15 cellular contexts compared by ENCODE assay signal in genomic region chrX:150044556-150044955, GRCh38.
A peak's percentile ranks its signal among the peaks of the same experiment; 100 is the strongest.
DNase-seq lines count a peak whose midpoint lies in the region; ATAC-seq and TF ChIP-seq lines count a peak whose summit lies in the region.
"Had no signal": no experiment of that assay in that cellular context is flagged by ENCODE, and none has a peak within 500 bp of the region (broad histone marks: within the 10 kb centered on the region; RNA-seq: fewer than 3 reads in every experiment).

No MANE protein-coding gene starts in this region.

- peak overlapping the region; percentile 52; the same call in 1 of the 2 replicates for H2BK120ac ChIP-seq in IMR-90 (ENCODE audit: low read depth, low read length)

- TF ChIP-seq CTCF in IMR-90 (conservative IDR thresholded peaks at IDR 0.05; ENCODE audit: low read depth, low read length) (no peak), fibroblast of villous mesenchyme (IDR thresholded peaks at IDR 0.05; ENCODE audit: insufficient read depth, low read depth, low read length) (no peak)

- H3K4me1 Mint-ChIP-seq in T-helper 2 cell treated with Interferon-gamma antibody and Interleukin-4, amounts not matched to agents 5 μg/mL and 100 μg/mL, for 36 hours (ENCODE audit: low read depth) = no peaks in the 10 kb centered on the region

- H3K56ac ChIP-seq in IMR-90 (ENCODE audit: extremely low read depth, insufficient read depth, low read length) = no peak overlapping the region

- H2BK20ac ChIP-seq in IMR-90 (ENCODE audit: low read depth, low read length) = peak overlapping the region; percentile 13; the same call in 1 of the 2 replicates

- H3K27me3 Mint-ChIP-seq in T-helper 2 cell treated with Interferon-gamma antibody and Interleukin-4, amounts not matched to agents 5 μg/mL and 100 μg/mL, for 36 hours (ENCODE audit: low read depth) = peaks cover 12% of the 10 kb centered on the region

- H4K91ac ChIP-seq in IMR-90 (ENCODE audit: insufficient read depth, low read depth, low read length) = no peak overlapping the region

- dilution Hi-C loops in IMR-90 (cut with HindIII; ENCODE audit: low sequenced_read_pairs, unreplicated experiment) = no loop called here

- H2AFZ ChIP-seq in IMR-90 (replicated peaks; ENCODE audit: low read length, poor library complexity) = peak overlapping the region; percentile 39

- H3K4ac ChIP-seq in IMR-90 (ENCODE audit: low read depth, low read length) = peak overlapping the region; percentile 2; the same call in 1 of the 2 replicates

- 0 out of 3 replicates have a peak overlapping the region, but pooled peaks have one; percentile 41 for H2BK15ac ChIP-seq in IMR-90 (ENCODE audit: low read depth, low read length)

- no peak for TF ChIP-seq POLR2A in IMR-90 (IDR thresholded peaks at IDR 0.05; ENCODE audit: low read depth, low read length)

- DNase-seq in IMR-90 (no peak), amniotic epithelial cell (ENCODE audit: low read depth) (peak; percentile 36), fibroblast of villous mesenchyme (ENCODE audit: low read depth) (peak; percentile 25), NCI-H82 treated with DMSO at 0.1 percent for 48 hours (lab: John Stamatoyannopoulos, UW; ENCODE audit: unreplicated experiment) (no peak), COR-L47 (lab: John Stamatoyannopoulos, UW) (no peak)
- DNase-seq in T-helper 2 cell treated with Interferon-gamma antibody and Interleukin-4, amounts not matched to agents 5 μg/mL and 100 μg/mL, for 36 hours (ENCODE audit: low spot score) = no peak
- DNase-seq: C1 segment of cervical spinal cord, H7, KBM-7, MM.1S, NCI-H1105 treated with DMSO at 0.1 percent for 48 hours, NCI-H187 treated with DMSO at 0.1 percent for 48 hours, NCI-H510A, RPMI8226 had no signal

- CTCF ChIA-PET in IMR-90 (lab: Yijun Ruan, JAX) = no interaction called here

- H3K23ac ChIP-seq in IMR-90 (ENCODE audit: low read depth, low read length) = no peak overlapping the region

- no peaks in the 10 kb centered on the region for H3K9me3 Mint-ChIP-seq in T-helper 2 cell treated with Interferon-gamma antibody and Interleukin-4, amounts not matched to agents 5 μg/mL and 100 μg/mL, for 36 hours

- peaks cover 5% of the 10 kb centered on the region; the same call in 1 of the 2 replicates for H3K4me1 ChIP-seq in IMR-90 (ENCODE audit: control insufficient read depth, insufficient read depth, low read length)

- H2AK5ac ChIP-seq in IMR-90 (ENCODE audit: low read depth, low read length) = no peak overlapping the region

- no peak overlapping the region for H3K4me3 Mint-ChIP-seq in T-helper 2 cell treated with Interferon-gamma antibody and Interleukin-4, amounts not matched to agents 5 μg/mL and 100 μg/mL, for 36 hours

- H3K9me3 ChIP-seq in IMR-90 (ENCODE audit: control insufficient read depth, insufficient read depth, low read length) = no peaks in the 10 kb centered on the region

- WGBS in IMR-90 (ENCODE audit: extremely low coverage in 2 of 2, insufficient read length in 1 of 2), 2 experiments = no CpG with 5 or more reads among the region's 2 CpGs

- ATAC-seq in IMR-90 (ENCODE audit: low read depth) (peak; percentile 49; the same call in 1 of the 2 replicates), GM21737 (IDR thresholded peaks at IDR 0.05; ENCODE audit: unreplicated experiment) (no peak)

- no peak overlapping the region for H3K14ac ChIP-seq in IMR-90 (replicated peaks; ENCODE audit: low read depth, low read length)

- H3K9ac ChIP-seq in IMR-90 (ENCODE audit: low read depth, low read length) = no peak overlapping the region

- H4K8ac ChIP-seq in IMR-90 (ENCODE audit: low read depth in 2 of 2, low read length in 2 of 2) = peak overlapping the region in 1 of 2 experiments; percentile 19; a peak in 1 of 4 replicates

- no peak overlapping the region for H3K27ac Mint-ChIP-seq in T-helper 2 cell treated with Interferon-gamma antibody and Interleukin-4, amounts not matched to agents 5 μg/mL and 100 μg/mL, for 36 hours

- no peaks in the 10 kb centered on the region for H3K36me3 ChIP-seq in IMR-90 (ENCODE audit: control insufficient read depth, insufficient read depth, low read length)

- no peak overlapping the region for H2BK5ac ChIP-seq in IMR-90 (ENCODE audit: low read depth, low read length, poor library complexity, severe bottlenecking)

- no peak for TF ChIP-seq RAD21 in IMR-90 (IDR thresholded peaks at IDR 0.05; ENCODE audit: low read length)

- no peaks in the 10 kb centered on the region for H4K20me1 ChIP-seq in IMR-90 (ENCODE audit: insufficient read depth, low read length)

- no peaks in the 10 kb centered on the region for H3K36me3 Mint-ChIP-seq in T-helper 2 cell treated with Interferon-gamma antibody and Interleukin-4, amounts not matched to agents 5 μg/mL and 100 μg/mL, for 36 hours (ENCODE audit: low read depth)

- H4K5ac ChIP-seq in IMR-90 (ENCODE audit: low read depth, low read length) = no peak overlapping the region

- intact Hi-C loops in IMR-90 (cut with micrococcal nuclease) = no loop called here

- H3K27ac ChIP-seq in IMR-90 (ENCODE audit: insufficient read depth, low read length) = no peak overlapping the region

- H3K9me1 ChIP-seq in IMR-90 (ENCODE audit: insufficient read depth, low read length) = no peaks in the 10 kb centered on the region

- no TSS peak for BruUV-seq in IMR-90 (replicated peaks; lab: Mats Ljungman, UMichigan)

- H3K27me3 ChIP-seq in IMR-90 (ENCODE audit: control insufficient read depth, insufficient read depth, low read length) = no peaks in the 10 kb centered on the region

- H3K18ac ChIP-seq in IMR-90 (ENCODE audit: low read depth, low read length) = peak overlapping the region; percentile 32; the same call in 1 of the 2 replicates

- no peaks in the 10 kb centered on the region for H3K79me1 ChIP-seq in IMR-90 (ENCODE audit: low read depth in 1 of 2, low read length in 2 of 2)

- H3K4me2 ChIP-seq in IMR-90 (ENCODE audit: low read depth, low read length) = peak overlapping the region; percentile 27; the same call in 1 of the 2 replicates

- no peak overlapping the region for H2AK9ac ChIP-seq in IMR-90 (replicated peaks; ENCODE audit: low read depth, low read length, poor library complexity)

- POLR2A ChIA-PET in IMR-90 (lab: Charles Lee; ENCODE audit: unreplicated experiment) = no interaction called here

- in situ Hi-C loops in IMR-90 (cut with MboI; ENCODE audit: low sequenced_read_pairs) = no loop called here

- H3K4me3 ChIP-seq in IMR-90 (ENCODE audit: insufficient read depth, low read depth, low read length) (no peak overlapping the region), fibroblast of villous mesenchyme (ENCODE audit: low read depth, low read length) (no peak overlapping the region)

TF ChIP-seq in IMR-90, 13 proteins besides CTCF, POLR2A, EP300 and RAD21:
- TF ChIP-seq NFE2L2 (IDR thresholded peaks at IDR 0.05; ENCODE audit: low read depth, low read length) (no peak), MAZ (IDR thresholded peaks at IDR 0.05; ENCODE audit: borderline replicate concordance, low read depth, low read length) (no peak), BHLHE40 (IDR thresholded peaks at IDR 0.05; ENCODE audit: low read depth, low read length) (no peak)

Comparison
In these comparisons a context has a peak if more than half of its experiments do, and no peak if none do; other contexts are left out.
1. DNase-seq: peak in amniotic epithelial cell (single experiment) and fibroblast of villous mesenchyme (single experiment); none in IMR-90 (single experiment), NCI-H82 treated with DMSO at 0.1 percent for 48 hours (single experiment), T-helper 2 cell treated with Interferon-gamma antibody and Interleukin-4, amounts not matched to agents 5 μg/mL and 100 μg/mL, for 36 hours (single experiment) and COR-L47 (single experiment).